ENCODE assay signal across 25 cellular contexts in genomic region chr12:125755512-125755911, GRCh38.
DNase-seq lines count a peak whose midpoint lies in the region; ATAC-seq and TF ChIP-seq lines count a peak whose summit lies in the region.
"Had no signal": no experiment of that assay in that cellular context is flagged by ENCODE, and none has a peak within 500 bp of the region (broad histone marks: within the 10 kb centered on the region; RNA-seq: fewer than 3 reads in every experiment).

No MANE protein-coding gene starts in this region.

- H3K9me3 Mint-ChIP-seq in endodermal cell: peaks cover 21% of the 10 kb centered on the region

- no peaks in the 10 kb centered on the region for H3K4me1 Mint-ChIP-seq in endodermal cell
- H3K4me1 Mint-ChIP-seq: CD4-positive, alpha-beta memory T cell had no signal

- TF ChIP-seq CTCF in left ventricle myocardium inferior (IDR thresholded peaks at IDR 0.05; ENCODE audit: borderline replicate concordance) (peak; percentile 39), NB4 (IDR thresholded peaks at IDR 0.05; ENCODE audit: low read depth, low read length) (no peak), endodermal cell (conservative IDR thresholded peaks at IDR 0.05) (peak; percentile 35)

- DNase-seq in left ventricle myocardium inferior (no peak), left cardiac atrium (no peak), NB4 (ENCODE audit: low read depth) (peak; percentile 5), endodermal cell (no peak), SW480 (ENCODE audit: low spot score) (no peak), GM03348 (ENCODE audit: low spot score) (no peak), DMS 273 treated with DMSO at 0.1 percent for 48 hours (lab: John Stamatoyannopoulos, UW) (no peak)
- DNase-seq: AML-193; CD4-positive, alpha-beta memory T cell; COR-L47; DMS79; GF-D8; H7; KBM-7; NCI-H1048; NCI-H1417 treated with DMSO at 0.1 percent for 48 hours; NCI-H1694 treated with DMSO at 0.1 percent for 48 hours; NCI-H2081 treated with DMSO at 0.1 percent for 48 hours; NCI-H774; PC-9; T-helper 1 cell had no signal

- TF ChIP-seq POLR2A in NB4 (IDR thresholded peaks at IDR 0.05; ENCODE audit: extremely low read depth, insufficient read length): no peak

- no peak overlapping the region for H3K4me3 ChIP-seq in left ventricle myocardium inferior
- H3K4me3 ChIP-seq in NB4 (ENCODE audit: low read depth, low read length): no peak overlapping the region
- no peak overlapping the region for H3K4me3 ChIP-seq in endodermal cell (ENCODE audit: low read length)
- H3K4me3 ChIP-seq: A549; BLaER1 treated with 17β-estradiol and CSF1 and Interleukin-3, amounts not matched to agents 10 nM and 100 nM; PC-9; SJSA1 had no signal

- no peak overlapping the region for H3K27ac Mint-ChIP-seq in endodermal cell
- H3K27ac Mint-ChIP-seq: CD4-positive, alpha-beta memory T cell had no signal

- H3K36me3 ChIP-seq in left ventricle myocardium inferior (no peaks in the 10 kb centered on the region), endodermal cell (ENCODE audit: control insufficient read depth, insufficient read depth, low read length) (no peaks in the 10 kb centered on the region)
- H3K36me3 ChIP-seq: BLaER1 treated with 17β-estradiol and CSF1 and Interleukin-3, amounts not matched to agents 10 nM and 100 nM; SJSA1 had no signal

- H3K9me3 ChIP-seq in left ventricle myocardium inferior (replicated peaks): no peaks in the 10 kb centered on the region
- H3K9me3 ChIP-seq in endodermal cell (ENCODE audit: control insufficient read depth, low read length): peaks cover 44% of the 10 kb centered on the region
- H3K9me3 ChIP-seq: A549 had no signal

- intact Hi-C loops in left ventricle myocardium inferior (cut with micrococcal nuclease): no loop called here
- intact Hi-C loops in left cardiac atrium (cut with DNase I): no loop called here

- no peak overlapping the region for H3K9ac ChIP-seq in endodermal cell (ENCODE audit: extremely low read depth, low read length, poor library complexity, severe bottlenecking)
- H3K9ac ChIP-seq: BLaER1 treated with 17β-estradiol and CSF1 and Interleukin-3, amounts not matched to agents 10 nM and 100 nM had no signal

- no peaks in the 10 kb centered on the region for H3K36me3 Mint-ChIP-seq in endodermal cell (ENCODE audit: low read depth)
- H3K36me3 Mint-ChIP-seq: CD4-positive, alpha-beta memory T cell had no signal

- no peak for ATAC-seq in left cardiac atrium
- ATAC-seq: A549, Right ventricle myocardium inferior had no signal

- H3K27ac ChIP-seq in left ventricle myocardium inferior (replicated peaks): no peak overlapping the region
- no peak overlapping the region for H3K27ac ChIP-seq in endodermal cell (ENCODE audit: low read depth, low read length)
- H3K27ac ChIP-seq: A549; BLaER1 treated with 17β-estradiol and CSF1 and Interleukin-3, amounts not matched to agents 10 nM and 100 nM; PC-9; SJSA1 had no signal

- H3K27me3 ChIP-seq in left ventricle myocardium inferior (ENCODE audit: low read depth) (peaks cover 4% of the 10 kb centered on the region), endodermal cell (ENCODE audit: control insufficient read depth, insufficient read depth, low read length, poor library complexity, severe bottlenecking) (no peaks in the 10 kb centered on the region)
- H3K27me3 ChIP-seq: BLaER1 treated with 17β-estradiol and CSF1 and Interleukin-3, amounts not matched to agents 10 nM and 100 nM; SJSA1 had no signal

- no peak overlapping the region for H3K4me3 Mint-ChIP-seq in endodermal cell
- H3K4me3 Mint-ChIP-seq: CD4-positive, alpha-beta memory T cell had no signal

- H3K4me1 ChIP-seq in left ventricle myocardium inferior (no peaks in the 10 kb centered on the region), endodermal cell (ENCODE audit: control insufficient read depth, insufficient read depth, low read length) (no peaks in the 10 kb centered on the region)
- H3K4me1 ChIP-seq: A549; BLaER1 treated with 17β-estradiol and CSF1 and Interleukin-3, amounts not matched to agents 10 nM and 100 nM; SJSA1 had no signal

- H3K27me3 Mint-ChIP-seq in endodermal cell (ENCODE audit: insufficient read depth): peaks cover 4% of the 10 kb centered on the region
- H3K27me3 Mint-ChIP-seq: CD4-positive, alpha-beta memory T cell had no signal

- WGBS in endodermal cell (ENCODE audit: insufficient coverage in 1 of 2, insufficient read length in 1 of 2), 2 experiments: no CpG with 5 or more reads among the region's 2 CpGs
